ENCODE assay signal across 18 cellular contexts in genomic region chr2:109197491-109198480, GRCh38.
DNase-seq lines count a peak whose midpoint lies in the region; TF ChIP-seq lines count a peak whose summit lies in the region.
"Had no signal": no experiment of that assay in that cellular context is flagged by ENCODE, and none has a peak within 500 bp of the region (broad histone marks: within the 10 kb centered on the region; RNA-seq: fewer than 3 reads in every experiment).

No MANE protein-coding gene starts in this region.

- peaks cover 3% of the 10 kb centered on the region for H3K27me3 Mint-ChIP-seq in activated T-cell treated with anti-CD3 and anti-CD28 coated beads, Interleukin-2, amount 50 U/mL, for 24 hours
- peaks cover 23% of the 10 kb centered on the region for H3K27me3 Mint-ChIP-seq in activated T-helper 1 cell treated with anti-CD3 and anti-CD28 coated beads, Interleukin-12 subunit alpha, Interleukin-12 subunit beta, Interleukin-2, Interleukin-4 antibody, amounts not matched to agents 30 ng/mL and 10 ng/mL and 1 ng/mL, durations not matched to agents 14 hours and 24 hours and 36 hours (ENCODE audit: insufficient read depth)

- H3K27me3 ChIP-seq in neural cell (ENCODE audit: insufficient read depth, low read depth, low read length) = no peaks in the 10 kb centered on the region

- H2AFZ ChIP-seq in neural cell (ENCODE audit: low read depth, low read length) = no peak overlapping the region

- H3K27ac ChIP-seq in RWPE1 = 0 out of 2 replicates have a peak overlapping the region, but pooled peaks have one; percentile 13
- no peak overlapping the region for H3K27ac ChIP-seq in neural cell (ENCODE audit: low read length)
- H3K27ac ChIP-seq: C4-2B had no signal

- H3K4me2 ChIP-seq in neural cell (ENCODE audit: low read length) = no peak overlapping the region

- no peaks in the 10 kb centered on the region for H3K9me3 ChIP-seq in neural cell (ENCODE audit: low read length)

- H3K27ac Mint-ChIP-seq in activated T-cell treated with anti-CD3 and anti-CD28 coated beads, Interleukin-2, amount 50 U/mL, for 24 hours = no peak overlapping the region
- H3K27ac Mint-ChIP-seq in activated T-helper 1 cell treated with anti-CD3 and anti-CD28 coated beads, Interleukin-12 subunit alpha, Interleukin-12 subunit beta, Interleukin-2, Interleukin-4 antibody, amounts not matched to agents 30 ng/mL and 10 ng/mL and 1 ng/mL, durations not matched to agents 14 hours and 24 hours and 36 hours = no peak overlapping the region

- H3K36me3 ChIP-seq in neural cell (ENCODE audit: insufficient read depth, low read length) = no peaks in the 10 kb centered on the region

- intact Hi-C loops in activated T-helper 1 cell treated with anti-CD3 and anti-CD28 coated beads, Interleukin-12 subunit alpha, Interleukin-12 subunit beta, Interleukin-2, Interleukin-4 antibody, amounts not matched to agents 30 ng/mL and 10 ng/mL and 1 ng/mL, durations not matched to agents 14 hours and 24 hours and 36 hours (cut with micrococcal nuclease) = no loop called here

- no peak overlapping the region for H3K4me3 Mint-ChIP-seq in activated T-cell treated with anti-CD3 and anti-CD28 coated beads, Interleukin-2, amount 50 U/mL, for 24 hours
- H3K4me3 Mint-ChIP-seq in activated T-helper 1 cell treated with anti-CD3 and anti-CD28 coated beads, Interleukin-12 subunit alpha, Interleukin-12 subunit beta, Interleukin-2, Interleukin-4 antibody, amounts not matched to agents 30 ng/mL and 10 ng/mL and 1 ng/mL, durations not matched to agents 14 hours and 24 hours and 36 hours = no peak overlapping the region
- H3K4me3 Mint-ChIP-seq: CD8-positive, alpha-beta memory T cell had no signal

- H3F3A ChIP-seq in neural cell (ENCODE audit: insufficient read depth, low read length, poor library complexity, severe bottlenecking) = no peaks in the 10 kb centered on the region

- no peak overlapping the region for H3K9ac ChIP-seq in neural cell (ENCODE audit: low read length)

- H3K36me3 Mint-ChIP-seq in activated T-cell treated with anti-CD3 and anti-CD28 coated beads, Interleukin-2, amount 50 U/mL, for 24 hours (ENCODE audit: low read depth) = no peaks in the 10 kb centered on the region
- H3K36me3 Mint-ChIP-seq in activated T-helper 1 cell treated with anti-CD3 and anti-CD28 coated beads, Interleukin-12 subunit alpha, Interleukin-12 subunit beta, Interleukin-2, Interleukin-4 antibody, amounts not matched to agents 30 ng/mL and 10 ng/mL and 1 ng/mL, durations not matched to agents 14 hours and 24 hours and 36 hours (ENCODE audit: low read depth) = no peaks in the 10 kb centered on the region
- H3K36me3 Mint-ChIP-seq: CD8-positive, alpha-beta memory T cell had no signal

- H3K9me2 ChIP-seq in neural cell (ENCODE audit: insufficient read depth, low read length) = no peaks in the 10 kb centered on the region

- no peaks in the 10 kb centered on the region for H3K9me3 Mint-ChIP-seq in activated T-cell treated with anti-CD3 and anti-CD28 coated beads, Interleukin-2, amount 50 U/mL, for 24 hours
- H3K9me3 Mint-ChIP-seq in activated T-helper 1 cell treated with anti-CD3 and anti-CD28 coated beads, Interleukin-12 subunit alpha, Interleukin-12 subunit beta, Interleukin-2, Interleukin-4 antibody, amounts not matched to agents 30 ng/mL and 10 ng/mL and 1 ng/mL, durations not matched to agents 14 hours and 24 hours and 36 hours = no peaks in the 10 kb centered on the region
- H3K9me3 Mint-ChIP-seq: CD8-positive, alpha-beta memory T cell had no signal

- CTCF ChIA-PET in RWPE1 (lab: Yijun Ruan, JAX) = no interaction called here

- DNase-seq in activated T-cell treated with anti-CD3 and anti-CD28 coated beads, Interleukin-2, amount 50 U/mL, for 24 hours = peak; percentile 27
- DNase-seq in activated T-cell treated with anti-CD3 and anti-CD28 coated beads for 4 hours = no peak
- DNase-seq in RWPE1 (ENCODE audit: low spot score) = no peak
- DNase-seq in stimulated activated CD4-positive, alpha-beta T cell treated with anti-CD3 and anti-CD28 coated beads, Interleukin-15, amount 100 ng/mL, for 24 hours = no peak
- DNase-seq in activated CD4-positive, alpha-beta T cell treated with anti-CD3 and anti-CD28 coated beads for 48 hours = no peak
- DNase-seq in activated T-helper 1 cell treated with anti-CD3 and anti-CD28 coated beads, Interleukin-12 subunit alpha, Interleukin-12 subunit beta, Interleukin-2, Interleukin-4 antibody, amounts not matched to agents 30 ng/mL and 10 ng/mL and 1 ng/mL, durations not matched to agents 14 hours and 24 hours and 36 hours (ENCODE audit: low spot score) = no peak
- DNase-seq: 8988T; Calu3; CD8-positive, alpha-beta memory T cell; Kasumi-1; NCI-H1417 treated with DMSO at 0.1 percent for 48 hours; NCI-H187; NCI-H446; NCI-H526; OCI-M1; Right ventricle myocardium superior had no signal

- H3K4me1 Mint-ChIP-seq in activated T-cell treated with anti-CD3 and anti-CD28 coated beads, Interleukin-2, amount 50 U/mL, for 24 hours (ENCODE audit: low read depth) = no peaks in the 10 kb centered on the region
- no peaks in the 10 kb centered on the region for H3K4me1 Mint-ChIP-seq in activated T-helper 1 cell treated with anti-CD3 and anti-CD28 coated beads, Interleukin-12 subunit alpha, Interleukin-12 subunit beta, Interleukin-2, Interleukin-4 antibody, amounts not matched to agents 30 ng/mL and 10 ng/mL and 1 ng/mL, durations not matched to agents 14 hours and 24 hours and 36 hours (ENCODE audit: low read depth)

- H4K20me1 ChIP-seq in neural cell (ENCODE audit: insufficient read depth) = no peaks in the 10 kb centered on the region

- no peak overlapping the region for H3K4me3 ChIP-seq in neural cell (ENCODE audit: low read length)

- TF ChIP-seq CTCF in RWPE1 (conservative IDR thresholded peaks at IDR 0.05; ENCODE audit: low read depth) (no peak), neural cell (IDR thresholded peaks at IDR 0.05; ENCODE audit: poor library complexity, severe bottlenecking) (no peak)

- POLR2A ChIA-PET in RWPE1 (lab: Yijun Ruan, JAX; ENCODE audit: low non-redundant PET) = no interaction called here

- no peak for TF ChIP-seq RAD21 in neural cell (conservative IDR thresholded peaks at IDR 0.05)

- no peaks in the 10 kb centered on the region for H3K79me2 ChIP-seq in neural cell (replicated peaks; ENCODE audit: insufficient read depth, low read length)

- TF ChIP-seq EP300 in neural cell (conservative IDR thresholded peaks at IDR 0.05; ENCODE audit: poor library complexity, severe bottlenecking) = peak; percentile 44

TF ChIP-seq in neural cell, 6 proteins besides CTCF, POLR2A, EP300 and RAD21:
- TF ChIP-seq SMC3 (conservative IDR thresholded peaks at IDR 0.05; ENCODE audit: poor library complexity) = no peak
- TF ChIP-seq POLR2AphosphoS5 (IDR thresholded peaks at IDR 0.05) = no peak
- TF ChIP-seq REST (IDR thresholded peaks at IDR 0.05; ENCODE audit: borderline replicate concordance) = no peak
